ENCODE assay signal across 17 cellular contexts in the genomic region with DNA sequence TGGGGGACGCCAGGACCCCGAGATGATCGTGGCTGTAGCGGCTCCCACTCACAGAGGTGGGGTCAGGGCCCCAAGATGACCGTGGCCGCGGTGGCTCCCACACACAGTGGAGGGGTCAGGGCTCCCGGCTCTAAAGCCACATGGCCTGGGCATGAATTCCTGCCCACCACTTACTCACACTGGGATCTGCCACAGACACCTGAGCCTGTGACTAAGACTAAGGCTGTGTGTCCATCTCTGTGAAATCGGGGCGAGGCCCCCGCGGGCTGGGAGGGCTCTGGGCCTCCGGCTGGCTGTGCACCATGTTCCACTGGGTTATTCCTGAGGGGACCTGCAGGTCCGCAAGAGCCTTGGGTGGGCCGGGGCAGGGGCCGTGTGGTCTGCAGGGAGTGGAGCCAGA. TPM values are rescaled to one million over a fixed set of nuclear protein-coding genes. Genes with fewer than 3 reads are reported as not detected.
DNase-seq lines count a peak whose midpoint lies in the region; ATAC-seq, FAIRE-seq and TF ChIP-seq lines count a peak whose summit lies in the region.
"Had no signal": no experiment of that assay in that cellular context is flagged by ENCODE, and none has a peak within 500 bp of the region (broad histone marks: within the 10 kb centered on the region; RNA-seq: fewer than 3 reads in every experiment).

No MANE protein-coding gene starts in this region.

- H3K36me3 Mint-ChIP-seq in CD4-positive, alpha-beta T cell (ENCODE audit: low read depth) = peaks cover 4% of the 10 kb centered on the region
- peaks cover 11% of the 10 kb centered on the region for H3K36me3 Mint-ChIP-seq in stimulated activated effector memory CD8-positive, alpha-beta T cell treated with anti-CD3 and anti-CD28 coated beads, Interleukin-12 subunit alpha, Interleukin-12 subunit beta, amount 100 ng/mL, for 72 hours
- H3K36me3 Mint-ChIP-seq: IgD-negative memory B cell had no signal

- no peaks in the 10 kb centered on the region for H3K27me3 ChIP-seq in CD4-positive, alpha-beta T cell (ENCODE audit: control insufficient read depth, insufficient read depth, low read length)
- H3K27me3 ChIP-seq: SJSA1 had no signal

- POLR2A ChIA-PET in CD4-positive, alpha-beta T cell (lab: Charles Lee) = interaction anchor here (0.9 to 1.7 kb wide), 3 partner anchors 16 to 386 kb away, joined by 3 to 7 read pairs (median 3); partner anchors contain the start of gene ZFPM1

- no peaks in the 10 kb centered on the region for H3K9me3 ChIP-seq in CD4-positive, alpha-beta T cell (ENCODE audit: control insufficient read depth, low read length)
- H3K9me3 ChIP-seq in KOPT-K1 (ENCODE audit: insufficient read depth, low read length, poor library complexity, severe bottlenecking) = no peaks in the 10 kb centered on the region
- H3K9me3 ChIP-seq: SJSA1 had no signal

- CTCF ChIA-PET in CD4-positive, alpha-beta T cell (lab: Charles Lee) = interaction anchor here (1.1 kb wide), 1 partner anchor 55 kb away, joined by 4 read pairs; no protein-coding TSS in a partner anchor

- H3K36me3 ChIP-seq in KOPT-K1 (ENCODE audit: insufficient read depth, low read length) = no peaks in the 10 kb centered on the region
- H3K36me3 ChIP-seq: SJSA1 had no signal

- H3K27me3 Mint-ChIP-seq in CD4-positive, alpha-beta T cell = no peaks in the 10 kb centered on the region
- H3K27me3 Mint-ChIP-seq: B cell, IgD-negative memory B cell had no signal

- H3K4me3 ChIP-seq in epithelial cell of esophagus (ENCODE audit: low read length) = no peak overlapping the region
- H3K4me3 ChIP-seq: SJSA1 had no signal

- peak overlapping the region; percentile 92 for H3K27ac Mint-ChIP-seq in CD4-positive, alpha-beta T cell
- peak overlapping the region; percentile 84 for H3K27ac Mint-ChIP-seq in stimulated activated effector memory CD8-positive, alpha-beta T cell treated with anti-CD3 and anti-CD28 coated beads, Interleukin-12 subunit alpha, Interleukin-12 subunit beta, amount 100 ng/mL, for 72 hours
- H3K27ac Mint-ChIP-seq: B cell had no signal

- no peak for ATAC-seq in CD4-positive, alpha-beta T cell (ENCODE audit: poor library complexity)
- no peak for ATAC-seq in stimulated activated effector memory CD8-positive, alpha-beta T cell treated with anti-CD3 and anti-CD28 coated beads, Interleukin-12 subunit alpha, Interleukin-12 subunit beta, amount 100 ng/mL, for 72 hours
- ATAC-seq in GM21515 (IDR thresholded peaks at IDR 0.05; ENCODE audit: unreplicated experiment) = no peak

- H3K4me1 Mint-ChIP-seq in CD4-positive, alpha-beta T cell (ENCODE audit: low read depth) = peaks cover 49% of the 10 kb centered on the region
- peaks cover 53% of the 10 kb centered on the region for H3K4me1 Mint-ChIP-seq in stimulated activated effector memory CD8-positive, alpha-beta T cell treated with anti-CD3 and anti-CD28 coated beads, Interleukin-12 subunit alpha, Interleukin-12 subunit beta, amount 100 ng/mL, for 72 hours

- peak overlapping the region; percentile 24 for H3K27ac ChIP-seq in CD4-positive, alpha-beta T cell (ENCODE audit: low read depth, low read length)
- H3K27ac ChIP-seq in KOPT-K1 (ENCODE audit: low read depth, low read length, poor library complexity, severe bottlenecking) = peak overlapping the region; percentile 28
- H3K27ac ChIP-seq: SJSA1 had no signal

- H3K4me3 Mint-ChIP-seq in CD4-positive, alpha-beta T cell = no peak overlapping the region
- no peak overlapping the region for H3K4me3 Mint-ChIP-seq in stimulated activated effector memory CD8-positive, alpha-beta T cell treated with anti-CD3 and anti-CD28 coated beads, Interleukin-12 subunit alpha, Interleukin-12 subunit beta, amount 100 ng/mL, for 72 hours
- H3K4me3 Mint-ChIP-seq: B cell had no signal

- intact Hi-C loops in CD4-positive, alpha-beta T cell (cut with DNase I, micrococcal nuclease) = no loop called here

- H3K9me3 Mint-ChIP-seq in CD4-positive, alpha-beta T cell = no peaks in the 10 kb centered on the region
- no peaks in the 10 kb centered on the region for H3K9me3 Mint-ChIP-seq in stimulated activated effector memory CD8-positive, alpha-beta T cell treated with anti-CD3 and anti-CD28 coated beads, Interleukin-12 subunit alpha, Interleukin-12 subunit beta, amount 100 ng/mL, for 72 hours
- H3K9me3 Mint-ChIP-seq: IgD-negative memory B cell had no signal

- no peak for TF ChIP-seq CTCF in CD4-positive, alpha-beta T cell (IDR thresholded peaks at IDR 0.05)
- no peak for TF ChIP-seq CTCF in epithelial cell of esophagus (IDR thresholded peaks at IDR 0.05; ENCODE audit: insufficient read depth, low read depth, low read length, missing control alignments)

- DNase-seq in CD4-positive, alpha-beta T cell = no peak
- DNase-seq in epithelial cell of esophagus (ENCODE audit: low read depth) (peak; percentile 44), COLO668 (lab: John Stamatoyannopoulos, UW; ENCODE audit: unreplicated experiment) (no peak), HTR-8/SVneo (ENCODE audit: insufficient read length, low spot score) (no peak)
- no peak for DNase-seq in stimulated activated effector memory CD8-positive, alpha-beta T cell treated with anti-CD3 and anti-CD28 coated beads, Interleukin-12 subunit alpha, Interleukin-12 subunit beta, amount 100 ng/mL, for 72 hours (ENCODE audit: low spot score in 2 of 2)
- DNase-seq: COR-L47; HCEC 1CT; NCI-H1417; NCI-H187 treated with DMSO at 0.1 percent for 48 hours; NK-92 treated with Interleukin-12 subunit alpha and Interleukin-12 subunit beta, amount 100 ng/mL, for 24 hours; OCI-M1 had no signal

- FAIRE-seq in HTR-8/SVneo (lab: Jason Lieb, UNC) = no peak
- FAIRE-seq: GM12892 had no signal

RNA-seq across cellular contexts. Expression of gene ZFPM1, which starts 18.5 kb away (rescaled TPM):
- 10 to 100 TPM; 22.8 to 24.2 TPM for total RNA-seq in CD4-positive, alpha-beta T cell
